Comparison of ENCODE assay signal across 3 cellular contexts in the genomic region with DNA sequence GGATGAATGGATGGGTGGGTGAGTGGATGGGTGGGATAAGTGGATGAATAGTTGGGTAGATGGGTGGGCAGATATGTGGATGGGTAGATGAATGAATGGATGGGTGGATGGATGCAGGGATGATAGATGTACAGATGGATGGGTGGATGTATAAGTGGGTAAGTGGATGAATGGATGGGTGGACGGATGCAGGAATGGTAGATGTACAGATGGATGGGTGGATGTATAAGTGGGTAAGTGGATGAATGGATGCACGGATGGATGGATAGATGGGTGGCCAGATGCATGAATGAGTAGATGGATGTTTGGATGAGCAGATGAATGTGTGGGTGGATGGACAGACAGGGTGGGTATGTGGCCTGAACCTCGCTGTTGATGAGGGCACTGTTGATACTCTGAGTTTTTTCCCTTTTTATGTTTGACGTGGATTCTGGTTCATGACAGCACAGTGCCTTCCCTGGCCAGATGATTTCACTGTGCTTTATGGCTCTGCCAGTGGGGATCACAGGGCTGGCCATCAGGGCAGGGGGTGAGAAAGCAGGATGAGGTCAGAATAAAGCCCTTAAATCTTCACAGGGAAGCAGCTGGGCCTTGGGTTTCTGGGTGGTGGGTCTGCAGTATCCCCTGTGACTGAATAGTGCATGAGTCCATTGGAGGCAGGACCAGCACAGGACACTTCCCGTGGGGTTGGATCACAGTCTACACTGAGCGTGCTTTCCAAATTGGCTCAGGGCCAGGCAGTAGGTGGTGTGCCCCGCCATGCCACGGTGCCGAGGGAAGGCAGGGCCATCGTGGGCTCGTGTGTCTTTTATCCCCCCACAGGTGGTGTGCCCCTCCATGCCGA.
TF ChIP-seq lines count a peak whose summit lies in the region.
"Not testable (repeated sequence)": the region's sequence is repeated elsewhere in the genome, so short reads cannot be mapped to it uniquely, and the experiment has no call there.

No MANE protein-coding gene starts in this region.

TF ChIP-seq in HEK293, 187 proteins besides CTCF, POLR2A, EP300 and RAD21:
- TF ChIP-seq ZBTB17 (tag by site-specific recombination; IDR thresholded peaks at IDR 0.05) (0 out of 2 replicates have a peak, but pooled peaks have one; percentile 10), ZNF366 (tag by site-specific recombination; conservative IDR thresholded peaks at IDR 0.05) (peak; percentile 61), EGR2 (tag by site-specific recombination; IDR thresholded peaks at IDR 0.05; ENCODE audit: low read depth) (peak; percentile 52; the same call in 1 of the 2 replicates)
TF ChIP-seq in HEK293: peak in this region for 3; not testable (repeated sequence) for 184.

TF ChIP-seq in K562, 482 proteins besides CTCF, POLR2A, EP300 and RAD21:
- 0 out of 2 replicates have a peak, but pooled peaks have one; percentile 12 for TF ChIP-seq NFIC (IDR thresholded peaks at IDR 0.05)
TF ChIP-seq in K562: peak in this region for 1; not testable (repeated sequence) for 481.

TF ChIP-seq in HepG2, 621 proteins besides CTCF, POLR2A, EP300 and RAD21:
- 0 out of 2 replicates have a peak, but pooled peaks have one; percentile 59 for TF ChIP-seq NONO (IDR thresholded peaks at IDR 0.05)
- not testable (repeated sequence) for TF ChIP-seq NONO (CRISPR knock-in tag; conservative IDR thresholded peaks at IDR 0.05)
